In genomic region chr18:55585586-55586521, GRCh38 we compare ENCODE assay signal across 8 cellular contexts. TPM values are rescaled to one million over a fixed set of nuclear protein-coding genes. Genes with fewer than 3 reads are reported as not detected.
DNase-seq lines count a peak whose midpoint lies in the region; ATAC-seq and TF ChIP-seq lines count a peak whose summit lies in the region.

No MANE protein-coding gene starts in this region.

- H3K36me3 Mint-ChIP-seq in type B pancreatic cell, result peaks cover 13% of the 10 kb centered on the region

- peak in 1 of 2 donors; percentile 42 for DNase-seq in cardiac muscle cell (ENCODE audit: low read depth in 1 of 2, low spot score in 1 of 2)
- DNase-seq in left cardiac atrium, result no peak
- DNase-seq in astrocyte of the cerebellum (ENCODE audit: low read depth), result no peak
- DNase-seq in lung (ENCODE audit: low spot score), result no peak
- no peak for DNase-seq in type B pancreatic cell (ENCODE audit: extremely low spot score, unreplicated experiment)
- DNase-seq in stimulated activated naive CD8-positive, alpha-beta T cell treated with anti-CD3 and anti-CD28 coated beads, Interleukin-15, amount 100 ng/mL, for 72 hours, result no peak
- DNase-seq in AG20443 (ENCODE audit: low spot score), result no peak

- H3K27me3 ChIP-seq in cardiac muscle cell (no peaks in the 10 kb centered on the region), lung (ENCODE audit: control insufficient read depth, insufficient read depth) (no peaks in the 10 kb centered on the region)

- H3K27ac ChIP-seq in cardiac muscle cell (no peak overlapping the region), lung (ENCODE audit: low read depth in 1 of 2, low read length in 1 of 2) (peak overlapping the region in 1 of 2 donors; percentile 73)

- H3K4me3 ChIP-seq in cardiac muscle cell, result peak overlapping the region; percentile 96
- H3K4me3 ChIP-seq in astrocyte of the cerebellum (ENCODE audit: low read depth, low read length), result peak overlapping the region; percentile 56
- H3K4me3 ChIP-seq in lung, result peak overlapping the region; percentile 12

- peak overlapping the region; percentile 92 for H3K4me3 Mint-ChIP-seq in type B pancreatic cell
- H3K4me3 Mint-ChIP-seq in stimulated activated naive CD8-positive, alpha-beta T cell treated with anti-CD3 and anti-CD28 coated beads, Interleukin-15, amount 100 ng/mL, for 72 hours, result no peak overlapping the region

- no peaks in the 10 kb centered on the region for H3K9me3 ChIP-seq in cardiac muscle cell (ENCODE audit: low read depth)
- no peaks in the 10 kb centered on the region for H3K9me3 ChIP-seq in lung (ENCODE audit: control insufficient read depth in 2 of 2, insufficient read depth in 1 of 2, low read length in 1 of 2)

- no peaks in the 10 kb centered on the region for H3K27me3 Mint-ChIP-seq in type B pancreatic cell
- H3K27me3 Mint-ChIP-seq in stimulated activated naive CD8-positive, alpha-beta T cell treated with anti-CD3 and anti-CD28 coated beads, Interleukin-15, amount 100 ng/mL, for 72 hours, result peaks cover 46% of the 10 kb centered on the region

- in situ Hi-C loops in astrocyte of the cerebellum (cut with HindIII; ENCODE audit: low sequenced_read_pairs), result no loop called here

- 10 to 33% methylated on average over 14 of the region's 14 CpGs for WGBS in lung, 2 donors

- TF ChIP-seq CTCF in cardiac muscle cell (IDR thresholded peaks at IDR 0.05; ENCODE audit: low read depth, low read length), result no peak
- no peak for TF ChIP-seq CTCF in astrocyte of the cerebellum (IDR thresholded peaks at IDR 0.05; ENCODE audit: low read depth, low read length, missing control alignments)
- no peak for TF ChIP-seq CTCF in lung (IDR thresholded peaks at IDR 0.05; ENCODE audit: control extremely low read depth, extremely low read depth)
- no peak for TF ChIP-seq CTCF in type B pancreatic cell (conservative IDR thresholded peaks at IDR 0.05)

- peaks cover 27% of the 10 kb centered on the region for H3K4me1 ChIP-seq in cardiac muscle cell (ENCODE audit: low read depth)
- peaks cover 0 to 9% of the 10 kb centered on the region in 2 donors for H3K4me1 ChIP-seq in lung (ENCODE audit: control insufficient read depth in 2 of 2, insufficient read depth in 2 of 2, low read length in 2 of 2)

- H3K36me3 ChIP-seq in cardiac muscle cell, result no peaks in the 10 kb centered on the region
- no peaks in the 10 kb centered on the region for H3K36me3 ChIP-seq in lung (ENCODE audit: control insufficient read depth in 2 of 2, insufficient read depth in 2 of 2, low read length in 2 of 2)

- H3K4me1 Mint-ChIP-seq in type B pancreatic cell (ENCODE audit: unreplicated experiment), result peaks cover 36% of the 10 kb centered on the region
- H3K4me1 Mint-ChIP-seq in stimulated activated naive CD8-positive, alpha-beta T cell treated with anti-CD3 and anti-CD28 coated beads, Interleukin-15, amount 100 ng/mL, for 72 hours, result peaks cover 14% of the 10 kb centered on the region

- no peaks in the 10 kb centered on the region for H3K9me3 Mint-ChIP-seq in type B pancreatic cell
- no peaks in the 10 kb centered on the region for H3K9me3 Mint-ChIP-seq in stimulated activated naive CD8-positive, alpha-beta T cell treated with anti-CD3 and anti-CD28 coated beads, Interleukin-15, amount 100 ng/mL, for 72 hours

- ATAC-seq in left cardiac atrium, result no peak
- no peak for ATAC-seq in lung (ENCODE audit: insufficient read depth, low FRiP score)
- ATAC-seq in stimulated activated naive CD8-positive, alpha-beta T cell treated with anti-CD3 and anti-CD28 coated beads, Interleukin-15, amount 100 ng/mL, for 72 hours, result no peak
- no peak for ATAC-seq in GM18498 (IDR thresholded peaks at IDR 0.05; ENCODE audit: unreplicated experiment)

- intact Hi-C loops in left cardiac atrium (cut with DNase I), result loop anchor here (5.0 to 10.0 kb wide), 8 partner anchors 61 to 351 kb away; no protein-coding TSS in a partner anchor

- peak overlapping the region; percentile 67 for H3K27ac Mint-ChIP-seq in type B pancreatic cell
- no peak overlapping the region for H3K27ac Mint-ChIP-seq in stimulated activated naive CD8-positive, alpha-beta T cell treated with anti-CD3 and anti-CD28 coated beads, Interleukin-15, amount 100 ng/mL, for 72 hours

RNA-seq across cellular contexts. Expression of gene TCF4, which starts 2.1 kb away (rescaled TPM):
- total RNA-seq in cardiac muscle cell (51.4 and 59.2 TPM in 2 replicates), left cardiac atrium (10 to 100 TPM; 58.5 to 77.4 TPM), lung (100 to 1,000 TPM; 111 to 356 TPM), type B pancreatic cell (ENCODE audit: low replicate concordance) (21.9 and 189 TPM in 2 replicates)
- polyA plus RNA-seq in cardiac muscle cell (33.6 and 38.3 TPM in 2 replicates), lung (10 to 100 TPM; 14.3 to 35.3 TPM)

Comparison
In these comparisons a context has a peak if more than half of its experiments do, and no peak if none do; other contexts are left out.
1. H3K4me3 ChIP-seq: peak in every context shown above with its lines; median percentile 96 in cardiac muscle cell; 56 in astrocyte of the cerebellum; 12 in lung.